Comparison of ENCODE assay signal across 29 cellular contexts in genomic region chr10:28849309-28849708, GRCh38.
"Had no signal": no experiment of that assay in that cellular context is flagged by ENCODE, and none has a peak within 500 bp of the region (broad histone marks: within the 10 kb centered on the region; RNA-seq: fewer than 3 reads in every experiment).

No MANE protein-coding gene starts in this region.

- H3K4me3 Mint-ChIP-seq: activated CD4-positive, alpha-beta T cell treated with anti-CD3 and anti-CD28 coated beads for 36 hours; activated CD4-positive, alpha-beta T cell treated with anti-CD3 and anti-CD28 coated beads, Interleukin-2, amount 10 ng/mL, durations not matched to agents 7 days and 5 days; activated CD8-positive, alpha-beta T cell treated with anti-CD3 and anti-CD28 coated beads, Interleukin-2, amount 10 ng/mL, durations not matched to agents 7 days and 5 days; activated naive CD4-positive, alpha-beta T cell treated with anti-CD3 and anti-CD28 coated beads, Interleukin-2, amount 10 ng/mL, durations not matched to agents 7 days and 5 days; activated naive CD8-positive, alpha-beta T cell; activated naive CD8-positive, alpha-beta T cell treated with anti-CD3 and anti-CD28 coated beads, Interleukin-2, amount 50 U/mL, for 24 hours; activated T-cell treated with anti-CD3 and anti-CD28 coated beads, Interleukin-2, amount 50 U/mL, for 4 hours; brain; central memory CD8-positive, alpha-beta T cell; T-helper 1 cell treated with Interleukin-12 subunit alpha and Interleukin-12 subunit beta and Interleukin-4 antibody, amounts not matched to agents 30 μg/mL and 1 μg/mL, for 36 hours; T-helper 2 cell treated with Interferon-gamma antibody and Interleukin-4, amounts not matched to agents 5 μg/mL and 100 μg/mL, for 36 hours; WTC11 had no signal

- ATAC-seq: activated CD4-positive, alpha-beta T cell treated with anti-CD3 and anti-CD28 coated beads for 36 hours; activated CD4-positive, CD25-positive, alpha-beta regulatory T cell treated with anti-CD3 and anti-CD28 coated beads, Interleukin-2, amount 50 U/mL, for 24 hours; activated CD8-positive, alpha-beta T cell treated with anti-CD3 and anti-CD28 coated beads, Interleukin-2, amount 10 ng/mL, durations not matched to agents 7 days and 5 days; activated naive CD8-positive, alpha-beta T cell treated with anti-CD3 and anti-CD28 coated beads, Interleukin-2, amount 50 U/mL, for 24 hours; activated T-cell treated with anti-CD3 and anti-CD28 coated beads, Interleukin-2, amount 50 U/mL, for 4 hours; WTC11 had no signal

- H3K27ac Mint-ChIP-seq: activated CD4-positive, alpha-beta T cell treated with anti-CD3 and anti-CD28 coated beads for 36 hours; activated CD4-positive, alpha-beta T cell treated with anti-CD3 and anti-CD28 coated beads, Interleukin-2, amount 10 ng/mL, durations not matched to agents 7 days and 5 days; activated CD8-positive, alpha-beta T cell treated with anti-CD3 and anti-CD28 coated beads, Interleukin-2, amount 10 ng/mL, durations not matched to agents 7 days and 5 days; activated naive CD4-positive, alpha-beta T cell treated with anti-CD3 and anti-CD28 coated beads, Interleukin-2, amount 10 ng/mL, durations not matched to agents 7 days and 5 days; activated naive CD8-positive, alpha-beta T cell; activated naive CD8-positive, alpha-beta T cell treated with anti-CD3 and anti-CD28 coated beads, Interleukin-2, amount 50 U/mL, for 24 hours; brain; T-helper 1 cell treated with Interleukin-12 subunit alpha and Interleukin-12 subunit beta and Interleukin-4 antibody, amounts not matched to agents 30 μg/mL and 1 μg/mL, for 36 hours; T-helper 2 cell treated with Interferon-gamma antibody and Interleukin-4, amounts not matched to agents 5 μg/mL and 100 μg/mL, for 36 hours; WTC11 had no signal

- H3K9me3 Mint-ChIP-seq: activated CD4-positive, alpha-beta T cell treated with anti-CD3 and anti-CD28 coated beads, Interleukin-2, amount 10 ng/mL, durations not matched to agents 7 days and 5 days; activated naive CD4-positive, alpha-beta T cell treated with anti-CD3 and anti-CD28 coated beads, Interleukin-2, amount 10 ng/mL, durations not matched to agents 7 days and 5 days; activated naive CD8-positive, alpha-beta T cell treated with anti-CD3 and anti-CD28 coated beads, Interleukin-2, amount 50 U/mL, for 24 hours; activated T-cell treated with anti-CD3 and anti-CD28 coated beads, Interleukin-2, amount 50 U/mL, for 4 hours; central memory CD8-positive, alpha-beta T cell; T-helper 1 cell treated with Interleukin-12 subunit alpha and Interleukin-12 subunit beta and Interleukin-4 antibody, amounts not matched to agents 30 μg/mL and 1 μg/mL, for 36 hours; T-helper 2 cell treated with Interferon-gamma antibody and Interleukin-4, amounts not matched to agents 5 μg/mL and 100 μg/mL, for 36 hours had no signal

- H3K27ac ChIP-seq: SJCRH30, SK-N-MC had no signal

- H3K4me1 ChIP-seq: SJCRH30 had no signal

- H3K9me3 ChIP-seq: SJCRH30 had no signal

- H3K4me1 Mint-ChIP-seq: activated CD4-positive, alpha-beta T cell treated with anti-CD3 and anti-CD28 coated beads for 36 hours; activated CD4-positive, alpha-beta T cell treated with anti-CD3 and anti-CD28 coated beads, Interleukin-2, amount 10 ng/mL, durations not matched to agents 7 days and 5 days; activated naive CD4-positive, alpha-beta T cell treated with anti-CD3 and anti-CD28 coated beads, Interleukin-2, amount 10 ng/mL, durations not matched to agents 7 days and 5 days; activated naive CD8-positive, alpha-beta T cell treated with anti-CD3 and anti-CD28 coated beads, Interleukin-2, amount 50 U/mL, for 24 hours; central memory CD8-positive, alpha-beta T cell; WTC11 had no signal

- H3K4me3 ChIP-seq: SJCRH30, SK-N-MC had no signal

- H3K36me3 Mint-ChIP-seq: activated naive CD4-positive, alpha-beta T cell treated with anti-CD3 and anti-CD28 coated beads, Interleukin-2, amount 10 ng/mL, durations not matched to agents 7 days and 5 days; activated naive CD8-positive, alpha-beta T cell; brain; WTC11 had no signal

- H3K36me3 ChIP-seq: SJCRH30 had no signal

- H3K27me3 ChIP-seq: SJCRH30 had no signal

- DNase-seq: activated CD4-positive, alpha-beta T cell treated with anti-CD3 and anti-CD28 coated beads for 36 hours; activated CD4-positive, alpha-beta T cell treated with anti-CD3 and anti-CD28 coated beads, Interleukin-2, amount 10 ng/mL, durations not matched to agents 7 days and 5 days; activated CD4-positive, alpha-beta T cell treated with anti-CD3 and anti-CD28 coated beads, Interleukin-2, amount 50 U/mL, for 48 hours; activated CD8-positive, alpha-beta T cell treated with anti-CD3 and anti-CD28 coated beads, Interleukin-2, amount 10 ng/mL, durations not matched to agents 7 days and 5 days; activated effector memory CD4-positive, alpha-beta T cell treated with Interleukin-2 at 50 U/mL for 16 hours; activated naive CD4-positive, alpha-beta T cell treated with anti-CD3 and anti-CD28 coated beads, Interleukin-2, amount 10 ng/mL, durations not matched to agents 7 days and 5 days; activated naive CD8-positive, alpha-beta T cell treated with anti-CD3 and anti-CD28 coated beads, Interleukin-2, amount 50 U/mL, for 24 hours; activated T-cell treated with anti-CD3 and anti-CD28 coated beads, Interleukin-2, amount 50 U/mL, for 4 hours; anterior cingulate cortex; Kasumi-1; KG1; MM.1S; MV-4-11; NCI-H1092; NCI-H1436 treated with DMSO at 0.1 percent for 48 hours; NCI-H1694 treated with DMSO at 0.1 percent for 48 hours; NCI-H2029; NCI-H345; NCI-H524 treated with DMSO at 0.1 percent for 48 hours; SHP77; SJCRH30 had no signal
